ENCODE assay signal across 21 cellular contexts in the genomic region with DNA sequence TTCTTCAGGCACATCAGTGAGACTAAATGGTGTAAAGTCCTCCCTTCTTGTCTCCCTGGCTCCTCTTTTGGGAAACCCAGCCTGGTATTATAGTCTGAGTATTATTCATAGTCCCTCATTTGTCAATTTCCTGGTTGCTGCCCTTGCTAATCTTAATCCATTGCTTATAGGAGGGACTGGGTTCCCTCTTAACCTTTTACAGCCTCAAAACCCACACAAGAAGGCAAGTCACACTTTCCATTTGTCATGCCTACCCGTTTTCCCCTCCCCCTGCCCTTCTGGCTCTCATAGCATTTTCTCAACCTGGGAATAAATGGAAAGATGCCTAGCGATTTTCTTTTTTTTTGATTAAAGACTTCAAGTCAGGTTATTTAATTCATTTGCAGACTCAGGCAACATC.
DNase-seq lines count a peak whose midpoint lies in the region; ATAC-seq, FAIRE-seq and TF ChIP-seq lines count a peak whose summit lies in the region.
"Had no signal": no experiment of that assay in that cellular context is flagged by ENCODE, and none has a peak within 500 bp of the region (broad histone marks: within the 10 kb centered on the region; RNA-seq: fewer than 3 reads in every experiment).

No MANE protein-coding gene starts in this region.

- H3K9me3 Mint-ChIP-seq in GM23338, result no peaks in the 10 kb centered on the region
- H3K9me3 Mint-ChIP-seq in activated T-helper 1 cell treated with anti-CD3 and anti-CD28 coated beads, Interleukin-12 subunit alpha, Interleukin-12 subunit beta, Interleukin-2, Interleukin-4 antibody, amounts not matched to agents 30 ng/mL and 10 ng/mL and 1 ng/mL, durations not matched to agents 14 hours and 24 hours and 36 hours, result no peaks in the 10 kb centered on the region
- H3K9me3 Mint-ChIP-seq: activated CD4-positive, alpha-beta T cell treated with anti-CD3 and anti-CD28 coated beads, Interleukin-2, amount 10 ng/mL, durations not matched to agents 7 days and 5 days had no signal

- no peak overlapping the region for H3K4me3 Mint-ChIP-seq in GM23338
- no peak overlapping the region for H3K4me3 Mint-ChIP-seq in activated T-helper 1 cell treated with anti-CD3 and anti-CD28 coated beads, Interleukin-12 subunit alpha, Interleukin-12 subunit beta, Interleukin-2, Interleukin-4 antibody, amounts not matched to agents 30 ng/mL and 10 ng/mL and 1 ng/mL, durations not matched to agents 14 hours and 24 hours and 36 hours
- H3K4me3 Mint-ChIP-seq: activated CD4-positive, alpha-beta T cell treated with anti-CD3 and anti-CD28 coated beads, Interleukin-2, amount 10 ng/mL, durations not matched to agents 7 days and 5 days; activated naive CD8-positive, alpha-beta T cell; B cell had no signal

- H3K4me1 ChIP-seq in A549 (peaks cover 14% of the 10 kb centered on the region; the same call in 2 of the 3 replicates), GM23338 (ENCODE audit: insufficient read depth) (peaks cover 5% of the 10 kb centered on the region; the same call in 1 of the 2 replicates)
- H3K4me1 ChIP-seq: Caco-2, Peyer's patch, right lobe of liver had no signal

- H3K27ac ChIP-seq in A549, result peak overlapping the region; percentile 16 to 56; a peak in 4 of 6 replicates
- no peak overlapping the region for H3K27ac ChIP-seq in GM23338 (ENCODE audit: low read depth)
- H3K27ac ChIP-seq: right lobe of liver had no signal

- peaks cover 26% of the 10 kb centered on the region; the same call in 2 of the 3 replicates for H3K36me3 Mint-ChIP-seq in GM23338 (ENCODE audit: low read depth)
- H3K36me3 Mint-ChIP-seq in activated T-helper 1 cell treated with anti-CD3 and anti-CD28 coated beads, Interleukin-12 subunit alpha, Interleukin-12 subunit beta, Interleukin-2, Interleukin-4 antibody, amounts not matched to agents 30 ng/mL and 10 ng/mL and 1 ng/mL, durations not matched to agents 14 hours and 24 hours and 36 hours (ENCODE audit: low read depth), result no peaks in the 10 kb centered on the region

- in situ Hi-C loops in ACHN (cut with HindIII; ENCODE audit: low pct_ligation_motif_present, low pct_unique_long_range_greater_than_20kb, low sequenced_read_pairs), result no loop called here

- no peaks in the 10 kb centered on the region for H3K9me3 ChIP-seq in A549
- H3K9me3 ChIP-seq: Caco-2, Peyer's patch, right lobe of liver had no signal

- H3F3A ChIP-seq in GM23338 (replicated peaks; ENCODE audit: low read depth), result no peaks in the 10 kb centered on the region

- ATAC-seq in A549 (no peak), GM23338 (no peak), left colon (peak; percentile 1), GM21717 (IDR thresholded peaks at IDR 0.05; ENCODE audit: unreplicated experiment) (no peak), HG03039 (IDR thresholded peaks at IDR 0.05; ENCODE audit: unreplicated experiment) (no peak), GM19455 (IDR thresholded peaks at IDR 0.05; ENCODE audit: unreplicated experiment) (no peak)
- ATAC-seq: left ventricle myocardium superior, right lobe of liver had no signal

- TF ChIP-seq POLR2A in A549 (IDR thresholded peaks at IDR 0.05; ENCODE audit: low read length), result no peak

- DNase-seq in A549 (ENCODE audit: low read depth in 1 of 2, low spot score in 1 of 2) (no peak), GM23338 (ENCODE audit: low spot score) (no peak), left colon (no peak), ACHN (no peak)
- DNase-seq in activated T-helper 1 cell treated with anti-CD3 and anti-CD28 coated beads, Interleukin-12 subunit alpha, Interleukin-12 subunit beta, Interleukin-2, Interleukin-4 antibody, amounts not matched to agents 30 ng/mL and 10 ng/mL and 1 ng/mL, durations not matched to agents 14 hours and 24 hours and 36 hours (ENCODE audit: low spot score), result no peak
- DNase-seq: activated CD4-positive, alpha-beta T cell treated with anti-CD3 and anti-CD28 coated beads, Interleukin-2, amount 10 ng/mL, durations not matched to agents 7 days and 5 days; activated T-cell treated with anti-CD3 and anti-CD28 coated beads for 4 hours; Caco-2; erythroblast; left ventricle myocardium superior; NCI-H1417 treated with DMSO at 0.1 percent for 48 hours; NCI-H2171; Peyer's patch; right lobe of liver; stimulated activated CD4-positive, alpha-beta T cell treated with anti-CD3 and anti-CD28 coated beads, Interleukin-2, amount 100 ng/mL, for 48 hours; substantia nigra had no signal

- no peaks in the 10 kb centered on the region for H4K20me1 ChIP-seq in GM23338 (replicated peaks; ENCODE audit: insufficient read depth)

- H3K4me3 ChIP-seq in A549 (no peak overlapping the region), GM23338 (no peak overlapping the region)
- H3K4me3 ChIP-seq: Peyer's patch, right lobe of liver had no signal

- peak overlapping the region; percentile 30; the same call in 1 of the 2 replicates for H3K27ac Mint-ChIP-seq in GM23338
- peak overlapping the region; percentile 2 for H3K27ac Mint-ChIP-seq in activated T-helper 1 cell treated with anti-CD3 and anti-CD28 coated beads, Interleukin-12 subunit alpha, Interleukin-12 subunit beta, Interleukin-2, Interleukin-4 antibody, amounts not matched to agents 30 ng/mL and 10 ng/mL and 1 ng/mL, durations not matched to agents 14 hours and 24 hours and 36 hours
- H3K27ac Mint-ChIP-seq: activated CD4-positive, alpha-beta T cell treated with anti-CD3 and anti-CD28 coated beads, Interleukin-2, amount 10 ng/mL, durations not matched to agents 7 days and 5 days; activated naive CD8-positive, alpha-beta T cell; B cell had no signal

- no peaks in the 10 kb centered on the region for H3K27me3 ChIP-seq in GM23338 (ENCODE audit: insufficient read depth)
- H3K27me3 ChIP-seq: Peyer's patch, right lobe of liver had no signal

- H3K9me2 ChIP-seq in GM23338 (ENCODE audit: insufficient read depth), result no peaks in the 10 kb centered on the region

- POLR2A ChIA-PET in A549 (lab: Yijun Ruan, JAX), result interaction anchor here (1.7 kb wide), 1 partner anchor 212 kb away, joined by 5 read pairs; the partner anchor contains the start of gene ABCA5

- TF ChIP-seq CTCF in A549 (IDR thresholded peaks at IDR 0.05) (no peak), GM23338 (conservative IDR thresholded peaks at IDR 0.05; ENCODE audit: low read depth in 2 of 2) (no peak)

- TF ChIP-seq RAD21 in A549 (conservative IDR thresholded peaks at IDR 0.05 in 1 of 2, IDR thresholded peaks at IDR 0.05 in 1 of 2), result no peak

- CTCF ChIA-PET in A549 (lab: Yijun Ruan, JAX), result interaction anchor here (1.0 to 12.4 kb wide), 5 partner anchors 11 to 1013 kb away, joined by 3 to 118 read pairs (median 6); no protein-coding TSS in a partner anchor

- peaks cover 5% of the 10 kb centered on the region for H3K36me3 ChIP-seq in GM23338 (ENCODE audit: insufficient read depth)

- TF ChIP-seq EP300 in A549 (IDR thresholded peaks at IDR 0.05), result no peak

- H2AFZ ChIP-seq in GM23338, result no peak overlapping the region

- no peaks in the 10 kb centered on the region for H3K27me3 Mint-ChIP-seq in GM23338 (ENCODE audit: insufficient read depth, low read depth, poor library complexity)
- H3K27me3 Mint-ChIP-seq in activated T-helper 1 cell treated with anti-CD3 and anti-CD28 coated beads, Interleukin-12 subunit alpha, Interleukin-12 subunit beta, Interleukin-2, Interleukin-4 antibody, amounts not matched to agents 30 ng/mL and 10 ng/mL and 1 ng/mL, durations not matched to agents 14 hours and 24 hours and 36 hours (ENCODE audit: insufficient read depth), result no peaks in the 10 kb centered on the region
- H3K27me3 Mint-ChIP-seq: activated CD4-positive, alpha-beta T cell treated with anti-CD3 and anti-CD28 coated beads, Interleukin-2, amount 10 ng/mL, durations not matched to agents 7 days and 5 days; activated naive CD8-positive, alpha-beta T cell; B cell had no signal

- H3K4me1 Mint-ChIP-seq in GM23338, result peaks cover 3% of the 10 kb centered on the region
- peaks cover 9% of the 10 kb centered on the region for H3K4me1 Mint-ChIP-seq in activated T-helper 1 cell treated with anti-CD3 and anti-CD28 coated beads, Interleukin-12 subunit alpha, Interleukin-12 subunit beta, Interleukin-2, Interleukin-4 antibody, amounts not matched to agents 30 ng/mL and 10 ng/mL and 1 ng/mL, durations not matched to agents 14 hours and 24 hours and 36 hours (ENCODE audit: low read depth)
- H3K4me1 Mint-ChIP-seq: activated CD4-positive, alpha-beta T cell treated with anti-CD3 and anti-CD28 coated beads, Interleukin-2, amount 10 ng/mL, durations not matched to agents 7 days and 5 days; B cell had no signal

- FAIRE-seq in A549 (lab: Jason Lieb, UNC), result no peak

- no peaks in the 10 kb centered on the region for H3K79me2 ChIP-seq in GM23338 (replicated peaks; ENCODE audit: insufficient read depth)

- WGBS in A549 (ENCODE audit: missing lambda C conversion rate), result 62% methylated on average over 2 of the region's 2 CpGs

- intact Hi-C loops in activated T-helper 1 cell treated with anti-CD3 and anti-CD28 coated beads, Interleukin-12 subunit alpha, Interleukin-12 subunit beta, Interleukin-2, Interleukin-4 antibody, amounts not matched to agents 30 ng/mL and 10 ng/mL and 1 ng/mL, durations not matched to agents 14 hours and 24 hours and 36 hours (cut with micrococcal nuclease), result no loop called here
- intact Hi-C loops in left colon (cut with DNase I, micrococcal nuclease), result no loop called here

- peak overlapping the region; percentile 38 for H3K4me2 ChIP-seq in A549
- H3K4me2 ChIP-seq in GM23338, result no peak overlapping the region

TF ChIP-seq in A549, 52 proteins besides CTCF, POLR2A, EP300 and RAD21 (continues in another document):
- no peak for TF ChIP-seq TFCP2L1 (CRISPR knock-in tag; IDR thresholded peaks at IDR 0.05)
